Comparison of ENCODE assay signal across 12 cellular contexts in the genomic region with DNA sequence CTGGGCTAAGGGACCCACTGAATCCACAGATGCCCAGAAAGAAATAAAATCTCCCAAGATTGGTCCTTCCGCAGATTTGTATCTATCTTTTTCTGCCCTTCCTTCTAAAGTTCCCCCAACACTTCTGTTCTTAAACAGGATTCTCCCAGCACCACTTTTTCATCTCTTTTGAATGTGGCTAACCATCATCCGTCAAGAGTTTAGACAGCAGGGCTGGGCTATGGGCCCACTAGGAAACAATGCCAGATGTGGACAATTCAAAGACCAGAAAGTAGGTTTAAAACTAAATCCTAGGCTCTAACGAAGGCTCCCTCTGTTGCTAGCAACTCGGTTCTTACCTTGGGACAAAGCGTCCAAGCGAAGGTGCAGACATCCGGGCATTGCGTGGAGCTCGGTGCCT.
"Had no signal": no experiment of that assay in that cellular context is flagged by ENCODE, and none has a peak within 500 bp of the region (broad histone marks: within the 10 kb centered on the region; RNA-seq: fewer than 3 reads in every experiment).

No MANE protein-coding gene starts in this region.

- H3K9me3 Mint-ChIP-seq: activated T-cell treated with anti-CD3 and anti-CD28 coated beads, Interleukin-2, amount 50 U/mL, for 4 hours; natural killer cell; stimulated activated naive CD8-positive, alpha-beta T cell treated with anti-CD3 and anti-CD28 coated beads, Interleukin-15, Interleukin-2, amounts not matched to agents 100 ng/mL and 50 ng/mL, for 24 hours had no signal

- ATAC-seq: activated CD4-positive, CD25-positive, alpha-beta regulatory T cell treated with anti-CD3 and anti-CD28 coated beads, Interleukin-2, amount 50 U/mL, for 24 hours; activated T-cell treated with anti-CD3 and anti-CD28 coated beads, Interleukin-2, amount 50 U/mL, for 4 hours; natural killer cell had no signal

- H3K27me3 ChIP-seq: ascending aorta, hepatocyte, sigmoid colon had no signal

- H3K4me1 ChIP-seq: ascending aorta had no signal

- H3K4me3 Mint-ChIP-seq: activated T-cell treated with anti-CD3 and anti-CD28 coated beads, Interleukin-2, amount 50 U/mL, for 4 hours; natural killer cell; stimulated activated naive CD8-positive, alpha-beta T cell treated with anti-CD3 and anti-CD28 coated beads, Interleukin-15, Interleukin-2, amounts not matched to agents 100 ng/mL and 50 ng/mL, for 24 hours had no signal

- H3K36me3 Mint-ChIP-seq: natural killer cell had no signal

- H3K27ac Mint-ChIP-seq: natural killer cell; stimulated activated naive CD8-positive, alpha-beta T cell treated with anti-CD3 and anti-CD28 coated beads, Interleukin-15, Interleukin-2, amounts not matched to agents 100 ng/mL and 50 ng/mL, for 24 hours had no signal

- H3K4me2 ChIP-seq: hepatocyte had no signal

- H3K4me3 ChIP-seq: ascending aorta, hepatocyte, mucosa of descending colon, sigmoid colon, thoracic aorta had no signal

- H3K27me3 Mint-ChIP-seq: stimulated activated naive CD8-positive, alpha-beta T cell treated with anti-CD3 and anti-CD28 coated beads, Interleukin-15, Interleukin-2, amounts not matched to agents 100 ng/mL and 50 ng/mL, for 24 hours had no signal

- H3K9me3 ChIP-seq: ascending aorta, mucosa of descending colon, sigmoid colon, thoracic aorta had no signal

- H3K27ac ChIP-seq: ascending aorta, thoracic aorta had no signal

- H2AFZ ChIP-seq: hepatocyte had no signal

- DNase-seq: activated CD4-positive, alpha-beta T cell treated with anti-CD3 and anti-CD28 coated beads, Interleukin-2, amount 50 U/mL, for 4 hours; activated gamma-delta T cell treated with Interleukin-2 at 50 U/mL for 16 hours; activated T-cell treated with anti-CD3 and anti-CD28 coated beads, Interleukin-2, amount 50 U/mL, for 4 hours; mucosa of descending colon; natural killer cell; sigmoid colon; stimulated activated CD4-positive, alpha-beta T cell treated with anti-CD3 and anti-CD28 coated beads, Interleukin-12 subunit alpha, Interleukin-12 subunit beta, amount 100 ng/mL, for 4 hours had no signal
